1 cellular context compared by ENCODE assay signal in genomic region chr15:41577863-41578735, GRCh38.
TF ChIP-seq lines count a peak whose summit lies in the region.

No MANE protein-coding gene starts in this region.

TF ChIP-seq in HepG2, 621 proteins besides CTCF, POLR2A, EP300 and RAD21:
- TF ChIP-seq LRRFIP1 (CRISPR knock-in tag; conservative IDR thresholded peaks at IDR 0.05) (no peak), RAD51 (IDR thresholded peaks at IDR 0.05; ENCODE audit: borderline replicate concordance) (no peak), AGO2 (optimal IDR thresholded peaks at IDR 0.05; ENCODE audit: low read depth, low read length) (peak; percentile 31), NCOA1 (CRISPR knock-in tag; IDR thresholded peaks at IDR 0.05) (no peak), POLR2G (IDR thresholded peaks at IDR 0.05; ENCODE audit: low read depth, low read length) (no peak)
- TF ChIP-seq, protein P1, sequence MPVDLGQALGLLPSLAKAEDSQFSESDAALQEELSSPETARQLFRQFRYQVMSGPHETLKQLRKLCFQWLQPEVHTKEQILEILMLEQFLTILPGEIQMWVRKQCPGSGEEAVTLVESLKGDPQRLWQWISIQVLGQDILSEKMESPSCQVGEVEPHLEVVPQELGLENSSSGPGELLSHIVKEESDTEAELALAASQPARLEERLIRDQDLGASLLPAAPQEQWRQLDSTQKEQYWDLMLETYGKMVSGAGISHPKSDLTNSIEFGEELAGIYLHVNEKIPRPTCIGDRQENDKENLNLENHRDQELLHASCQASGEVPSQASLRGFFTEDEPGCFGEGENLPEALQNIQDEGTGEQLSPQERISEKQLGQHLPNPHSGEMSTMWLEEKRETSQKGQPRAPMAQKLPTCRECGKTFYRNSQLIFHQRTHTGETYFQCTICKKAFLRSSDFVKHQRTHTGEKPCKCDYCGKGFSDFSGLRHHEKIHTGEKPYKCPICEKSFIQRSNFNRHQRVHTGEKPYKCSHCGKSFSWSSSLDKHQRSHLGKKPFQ (CRISPR knock-in tag; IDR thresholded peaks at IDR 0.05; ENCODE audit: insufficient replicate concordance), result no peak
